8 cellular contexts compared by ENCODE assay signal in genomic region chr6:26020983-26021349, GRCh38. TPM values are rescaled to one million over a fixed set of nuclear protein-coding genes. Genes with fewer than 3 reads are reported as not detected.
DNase-seq lines count a peak whose midpoint lies in the region; ATAC-seq and TF ChIP-seq lines count a peak whose summit lies in the region.

No MANE protein-coding gene starts in this region.

- peak overlapping the region; percentile 99 to 100 for H3K27ac Mint-ChIP-seq in T-cell

- H3K4me3 Mint-ChIP-seq in T-cell = peak overlapping the region; percentile 85 to 99 (median 97)

- H3K27ac ChIP-seq in layer of hippocampus (ENCODE audit: low read depth, low read length) = peak overlapping the region; percentile 88

- H3K36me3 Mint-ChIP-seq in T-cell = no peaks in the 10 kb centered on the region

- ATAC-seq in HG03095 (IDR thresholded peaks at IDR 0.05; ENCODE audit: unreplicated experiment) = peak; percentile 5
- peak in 1 of 4 experiments; percentile 15 for ATAC-seq in T-cell (replicated peaks in 1 of 4)

- peaks cover 0 to 4% (median 3%) of the 10 kb centered on the region in 3 donors for H3K9me3 Mint-ChIP-seq in T-cell

- peak; percentile 67 to 74 for DNase-seq in NOMO-1 (lab: John Stamatoyannopoulos, UW; ENCODE audit: unreplicated experiment in 2 of 2)
- DNase-seq in NOMO-1 treated with DMSO at 0.1 percent for 48 hours (lab: John Stamatoyannopoulos, UW; ENCODE audit: unreplicated experiment) = no peak
- DNase-seq in T-cell = peak in 25 of 34 experiments; percentile 27 to 66 (median 41)
- DNase-seq in cardiac fibroblast (ENCODE audit: low read depth in 2 of 2) = peak; percentile 72 to 79
- DNase-seq in stimulated activated CD4-positive, alpha-beta T cell treated with anti-CD3 and anti-CD28 coated beads, Interleukin-2, amount 100 ng/mL, for 24 hours = peak; percentile 59 to 69
- DNase-seq in cortex of kidney (lab: John Stamatoyannopoulos, UW) = no peak

- peaks cover 35 to 43% (median 38%) of the 10 kb centered on the region in 3 donors for H3K4me1 Mint-ChIP-seq in T-cell

- no peaks in the 10 kb centered on the region for H3K27me3 ChIP-seq in layer of hippocampus (ENCODE audit: control insufficient read depth, insufficient read depth, low read length)

- CTCF ChIA-PET in T-cell (lab: Charles Lee) = interaction anchor here in 1 of 2 donors (0.6 to 3.1 kb wide), 12 partner anchors 11 to 1458 kb away, joined by 3 to 23 read pairs (median 6); a partner anchor contains a TSS

- no peaks in the 10 kb centered on the region for H3K27me3 Mint-ChIP-seq in T-cell

- TF ChIP-seq CTCF in cardiac fibroblast (IDR thresholded peaks at IDR 0.05; ENCODE audit: low read depth, low read length) = no peak

- H3K4me3 ChIP-seq in cardiac fibroblast (replicated peaks in 1 of 2; ENCODE audit: low read depth in 2 of 2, low read length in 2 of 2) = peak overlapping the region; percentile 70 to 72

- POLR2A ChIA-PET in T-cell (lab: Charles Lee) = interaction anchor here (0.5 to 15.4 kb wide), 30 partner anchors 10 to 1872 kb away, joined by 3 to 682 read pairs (median 7); partner anchors contain the start of gene TRIM38 (in 1 of the 2)

RNA-seq across cellular contexts. Expression of gene TRIM38, which starts 58.4 kb away (rescaled TPM):
- 10 to 100 TPM; 20.5 to 29.3 (median 26.2) TPM for total RNA-seq in T-cell

Comparison
In these comparisons a context has a peak if more than half of its experiments do, and no peak if none do; other contexts are left out.
1. DNase-seq: peak in NOMO-1 (2 of 2), T-cell (25 of 34), cardiac fibroblast (2 of 2) and stimulated activated CD4-positive, alpha-beta T cell treated with anti-CD3 and anti-CD28 coated beads, Interleukin-2, amount 100 ng/mL, for 24 hours (2 of 2); none in NOMO-1 treated with DMSO at 0.1 percent for 48 hours (single experiment) and cortex of kidney (single experiment).